Comparison of ENCODE assay signal across 15 cellular contexts in the genomic region with DNA sequence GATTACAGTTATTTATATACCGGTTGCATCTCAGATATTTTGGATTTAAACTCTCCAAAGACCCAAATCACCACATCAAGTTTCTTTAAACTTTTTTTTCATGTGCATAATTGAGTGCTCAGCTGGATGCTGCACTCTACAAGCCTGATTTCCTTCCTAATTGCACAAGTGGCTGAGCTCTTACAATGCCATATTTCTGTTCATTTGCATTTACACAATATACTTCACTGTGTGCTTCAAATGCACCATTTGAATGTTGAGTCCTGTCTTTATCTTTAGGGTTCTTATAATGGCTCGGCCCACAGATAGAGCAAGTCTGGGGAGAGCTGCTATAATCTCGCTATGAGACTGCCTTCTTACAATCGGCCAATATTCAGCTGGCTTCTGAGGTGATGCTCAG.
DNase-seq lines count a peak whose midpoint lies in the region; ATAC-seq and TF ChIP-seq lines count a peak whose summit lies in the region.
"Had no signal": no experiment of that assay in that cellular context is flagged by ENCODE, and none has a peak within 500 bp of the region (broad histone marks: within the 10 kb centered on the region; RNA-seq: fewer than 3 reads in every experiment).

No MANE protein-coding gene starts in this region.

- H3K4me1 ChIP-seq in A673 (ENCODE audit: insufficient read depth, low read length, poor library complexity, severe bottlenecking) (no peaks in the 10 kb centered on the region), Karpas-422 (ENCODE audit: low read length) (peaks cover 17% of the 10 kb centered on the region), adrenal gland (replicated peaks in 1 of 2) (no peaks in the 10 kb centered on the region)
- H3K4me1 ChIP-seq: BLaER1 treated with 17β-estradiol and CSF1 and Interleukin-3, amounts not matched to agents 10 nM and 100 nM had no signal

- H3K4me3 ChIP-seq in A673 (ENCODE audit: low read depth, low read length, poor library complexity, severe bottlenecking) (no peak overlapping the region), Karpas-422 (ENCODE audit: low read length) (no peak overlapping the region), adrenal gland (no peak overlapping the region)
- H3K4me3 ChIP-seq: BLaER1 treated with 17β-estradiol and CSF1 and Interleukin-3, amounts not matched to agents 10 nM and 100 nM had no signal

- no peaks in the 10 kb centered on the region for H3K79me2 ChIP-seq in Karpas-422 (ENCODE audit: low read length)

- TF ChIP-seq CTCF in A673 (conservative IDR thresholded peaks at IDR 0.05; ENCODE audit: low read depth, low read length) (no peak), brain (conservative IDR thresholded peaks at IDR 0.05) (no peak), adrenal gland (IDR thresholded peaks at IDR 0.05) (no peak)

- 58 to 69% (median 66%) methylated on average over 4 of the region's 4 CpGs for WGBS in adrenal gland, 4 donors

- peaks cover 17% of the 10 kb centered on the region for H3K4me1 Mint-ChIP-seq in brain
- no peaks in the 10 kb centered on the region for H3K4me1 Mint-ChIP-seq in stimulated activated naive B cell treated with anti-CD40 and anti-IgM and Interleukin-4, amounts not matched to agents 10 μg/mL and 1 μg/mL and 100 μg/mL, for 72 hours
- H3K4me1 Mint-ChIP-seq: CD4-positive, CD25-positive, alpha-beta regulatory T cell had no signal

- H3K36me3 ChIP-seq in A673 (ENCODE audit: insufficient read depth, low read length, poor library complexity, severe bottlenecking): no peaks in the 10 kb centered on the region
- H3K36me3 ChIP-seq in Karpas-422 (ENCODE audit: insufficient read depth, low read length): no peaks in the 10 kb centered on the region
- no peaks in the 10 kb centered on the region for H3K36me3 ChIP-seq in adrenal gland (replicated peaks in 1 of 2)
- H3K36me3 ChIP-seq: BLaER1 treated with 17β-estradiol and CSF1 and Interleukin-3, amounts not matched to agents 10 nM and 100 nM had no signal

- H3K27ac Mint-ChIP-seq in brain: peak overlapping the region in 3 of 5 experiments; percentile 50 to 71 (median 58)
- H3K27ac Mint-ChIP-seq in stimulated activated naive B cell treated with anti-CD40 and anti-IgM and Interleukin-4, amounts not matched to agents 10 μg/mL and 1 μg/mL and 100 μg/mL, for 72 hours: no peak overlapping the region
- H3K27ac Mint-ChIP-seq: CD4-positive, CD25-positive, alpha-beta regulatory T cell had no signal

- H3K9ac ChIP-seq in Karpas-422 (ENCODE audit: low read length): no peak overlapping the region
- H3K9ac ChIP-seq: BLaER1 treated with 17β-estradiol and CSF1 and Interleukin-3, amounts not matched to agents 10 nM and 100 nM had no signal

- intact Hi-C loops in A673 (cut with micrococcal nuclease; ENCODE audit: unreplicated experiment): no loop called here
- intact Hi-C loops in adrenal gland (cut with DNase I): no loop called here

- no peaks in the 10 kb centered on the region for H3K9me2 ChIP-seq in Karpas-422 (replicated peaks; ENCODE audit: insufficient read depth, low read length)

- H3K27me3 Mint-ChIP-seq in brain: peaks cover 59% of the 10 kb centered on the region
- peaks cover 0 to 12% of the 10 kb centered on the region in 2 donors for H3K27me3 Mint-ChIP-seq in stimulated activated naive B cell treated with anti-CD40 and anti-IgM and Interleukin-4, amounts not matched to agents 10 μg/mL and 1 μg/mL and 100 μg/mL, for 72 hours
- H3K27me3 Mint-ChIP-seq: CD4-positive, CD25-positive, alpha-beta regulatory T cell had no signal

- CTCF ChIA-PET in A673 (lab: Charles Lee): no interaction called here

- no peaks in the 10 kb centered on the region for H3K9me3 Mint-ChIP-seq in brain
- no peaks in the 10 kb centered on the region for H3K9me3 Mint-ChIP-seq in stimulated activated naive B cell treated with anti-CD40 and anti-IgM and Interleukin-4, amounts not matched to agents 10 μg/mL and 1 μg/mL and 100 μg/mL, for 72 hours
- H3K9me3 Mint-ChIP-seq: CD4-positive, CD25-positive, alpha-beta regulatory T cell had no signal

- POLR2A ChIA-PET in A673 (lab: Charles Lee; ENCODE audit: low non-redundant PET): interaction anchor here (0.6 kb wide), 3 partner anchors 30 to 617 kb away, joined by 3 to 6 read pairs (median 3); no protein-coding TSS in a partner anchor

- H3K27me3 ChIP-seq in A673 (replicated peaks; ENCODE audit: insufficient read depth, low read depth, low read length, poor library complexity) (peaks cover 88% of the 10 kb centered on the region), Karpas-422 (ENCODE audit: low read length) (0 out of 2 replicates have a peak, but pooled peaks cover 3% of the 10 kb centered on the region), adrenal gland (no peaks in the 10 kb centered on the region)
- H3K27me3 ChIP-seq: BLaER1 treated with 17β-estradiol and CSF1 and Interleukin-3, amounts not matched to agents 10 nM and 100 nM had no signal

- H3K9me3 ChIP-seq in A673 (ENCODE audit: low read depth, low read length, poor library complexity, severe bottlenecking): no peaks in the 10 kb centered on the region
- H3K9me3 ChIP-seq in Karpas-422 (ENCODE audit: low read length): no peaks in the 10 kb centered on the region
- no peaks in the 10 kb centered on the region for H3K9me3 ChIP-seq in adrenal gland (replicated peaks in 1 of 3)
- H3K9me3 ChIP-seq: BLaER1 treated with 17β-estradiol and CSF1 and Interleukin-3, amounts not matched to agents 10 nM and 100 nM had no signal

- H3K27ac ChIP-seq in A673 (ENCODE audit: low read depth, low read length, poor library complexity, severe bottlenecking): no peak overlapping the region
- H3K27ac ChIP-seq in Karpas-422 (ENCODE audit: low read length): peak overlapping the region; percentile 47; the same call in 1 of the 2 replicates
- H3K27ac ChIP-seq in adrenal gland: no peak overlapping the region
- H3K27ac ChIP-seq: BLaER1 treated with 17β-estradiol and CSF1 and Interleukin-3, amounts not matched to agents 10 nM and 100 nM had no signal

- DNase-seq in A673 (ENCODE audit: low spot score) (peak; percentile 87), Karpas-422 (no peak), NCI-H526 (lab: John Stamatoyannopoulos, UW) (peak; percentile 8 to 50), adrenal gland (no peak)
- no peak for DNase-seq in stimulated activated naive B cell treated with anti-CD40 and anti-IgM and Interleukin-4, amounts not matched to agents 10 μg/mL and 1 μg/mL and 100 μg/mL, for 72 hours
- DNase-seq: 8988T; ACHN; CD4-positive, CD25-positive, alpha-beta regulatory T cell; DMS 273 treated with DMSO at 0.1 percent for 48 hours; EL; GDM1 had no signal

- H3K36me3 Mint-ChIP-seq in brain: no peaks in the 10 kb centered on the region
- no peaks in the 10 kb centered on the region for H3K36me3 Mint-ChIP-seq in stimulated activated naive B cell treated with anti-CD40 and anti-IgM and Interleukin-4, amounts not matched to agents 10 μg/mL and 1 μg/mL and 100 μg/mL, for 72 hours
- H3K36me3 Mint-ChIP-seq: CD4-positive, CD25-positive, alpha-beta regulatory T cell had no signal

- H2AFZ ChIP-seq in Karpas-422 (ENCODE audit: low read length): no peak overlapping the region

- no peak for ATAC-seq in GM21576 (IDR thresholded peaks at IDR 0.05; ENCODE audit: unreplicated experiment)
- ATAC-seq in stimulated activated naive B cell treated with anti-CD40 and anti-IgM and Interleukin-4, amounts not matched to agents 10 μg/mL and 1 μg/mL and 100 μg/mL, for 72 hours (replicated peaks): no peak
- ATAC-seq: HCT116 had no signal

- BruUV-seq in A673 (replicated peaks; lab: Mats Ljungman, UMichigan): no TSS peak

- no peak for TF ChIP-seq POLR2A in adrenal gland (IDR thresholded peaks at IDR 0.05)

- H4K20me1 ChIP-seq in Karpas-422 (ENCODE audit: insufficient read depth, low read depth, low read length): no peaks in the 10 kb centered on the region
- H4K20me1 ChIP-seq: BLaER1 treated with 17β-estradiol and CSF1 and Interleukin-3, amounts not matched to agents 10 nM and 100 nM had no signal

- H3K4me2 ChIP-seq in Karpas-422 (ENCODE audit: low read depth, low read length, poor library complexity, severe bottlenecking): peak overlapping the region; percentile 27
- H3K4me2 ChIP-seq: BLaER1 treated with 17β-estradiol and CSF1 and Interleukin-3, amounts not matched to agents 10 nM and 100 nM had no signal

- peak overlapping the region in 2 of 5 experiments; percentile 8 to 59 for H3K4me3 Mint-ChIP-seq in brain
- no peak overlapping the region for H3K4me3 Mint-ChIP-seq in stimulated activated naive B cell treated with anti-CD40 and anti-IgM and Interleukin-4, amounts not matched to agents 10 μg/mL and 1 μg/mL and 100 μg/mL, for 72 hours
- H3K4me3 Mint-ChIP-seq: CD4-positive, CD25-positive, alpha-beta regulatory T cell had no signal

Comparison
In these comparisons a context has a peak if more than half of its experiments do, and no peak if none do; other contexts are left out.
1. DNase-seq: peak in A673 (single experiment) and NCI-H526 (2 of 2); none in Karpas-422 (single experiment), adrenal gland (0 of 7) and stimulated activated naive B cell treated with anti-CD40 and anti-IgM and Interleukin-4, amounts not matched to agents 10 μg/mL and 1 μg/mL and 100 μg/mL, for 72 hours (single experiment).